ENCODE assay signal across 8 cellular contexts in the genomic region with DNA sequence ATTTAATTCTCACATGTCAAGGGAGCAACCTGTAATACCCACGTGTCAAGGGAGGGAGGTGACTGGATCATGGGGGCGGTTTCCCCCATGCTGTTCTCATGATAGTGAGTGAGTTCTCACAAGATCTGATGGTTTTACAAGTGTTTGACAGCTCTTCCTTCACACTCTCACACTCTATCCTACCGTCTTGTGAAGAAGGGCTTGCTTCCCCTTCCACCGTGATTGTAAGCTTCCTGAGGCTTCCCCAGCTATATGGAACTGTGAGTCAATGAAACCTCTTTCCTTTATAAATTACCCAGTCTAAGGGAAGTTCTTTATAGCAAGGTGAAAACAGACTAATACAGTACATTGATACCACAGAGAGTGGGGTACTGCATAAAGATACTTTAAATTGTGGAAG.
"Had no signal": no experiment of that assay in that cellular context is flagged by ENCODE, and none has a peak within 500 bp of the region (broad histone marks: within the 10 kb centered on the region; RNA-seq: fewer than 3 reads in every experiment).

No MANE protein-coding gene starts in this region.

- H3K36me3 ChIP-seq: HAP-1 had no signal

- H3K4me3 ChIP-seq: GM23248, GM23338, HAP-1 had no signal

- H3K27ac ChIP-seq: GM23248 had no signal

- DNase-seq: GM23248, GOT3, H7, H9, HCEC 1CT, HFFc6 had no signal

- H3K9me3 ChIP-seq: HAP-1 had no signal
